In genomic region chr6:45625191-45625664, GRCh38 we compare ENCODE assay signal across 11 cellular contexts.
DNase-seq lines count a peak whose midpoint lies in the region; ATAC-seq and TF ChIP-seq lines count a peak whose summit lies in the region.
"Had no signal": no experiment of that assay in that cellular context is flagged by ENCODE, and none has a peak within 500 bp of the region (broad histone marks: within the 10 kb centered on the region; RNA-seq: fewer than 3 reads in every experiment).

No MANE protein-coding gene starts in this region.

- H3K4me3 ChIP-seq in epithelial cell of esophagus (ENCODE audit: low read length) (no peak overlapping the region), right cardiac atrium (ENCODE audit: low read length) (no peak overlapping the region)
- H3K4me3 ChIP-seq: right atrium auricular region had no signal

- H3K27ac ChIP-seq in right cardiac atrium (ENCODE audit: low read length), result no peak overlapping the region
- H3K27ac ChIP-seq: right atrium auricular region had no signal

- intact Hi-C loops in right cardiac atrium (cut with DNase I), result no loop called here

- DNase-seq in activated T-cell treated with anti-CD3 and anti-CD28 coated beads for 24 hours (ENCODE audit: low read depth) (peak; percentile 13), activated T-cell treated with anti-CD3 and anti-CD28 coated beads for 4 hours (no peak), epithelial cell of esophagus (ENCODE audit: low read depth) (peak; percentile 55), medulla oblongata (ENCODE audit: extremely low spot score) (no peak), right cardiac atrium (no peak)
- DNase-seq in stimulated activated CD8-positive, alpha-beta memory T cell treated with anti-CD3 and anti-CD28 coated beads, Interleukin-4, amount 100 ng/mL, for 48 hours, result peak; percentile 55
- DNase-seq: GDM1, glutamatergic neuron had no signal

- no peaks in the 10 kb centered on the region for H3K4me1 ChIP-seq in right cardiac atrium (ENCODE audit: control insufficient read depth, insufficient read depth, low read length)
- H3K4me1 ChIP-seq: right atrium auricular region had no signal

- no peaks in the 10 kb centered on the region for H3K9me3 ChIP-seq in right cardiac atrium (ENCODE audit: control insufficient read depth, low read length)
- H3K9me3 ChIP-seq: right atrium auricular region had no signal

- ATAC-seq in SK-N-SH treated with all-trans-retinoic acid at 6 μM for 48 hours (peak; percentile 18; the same call in 1 of the 3 replicates), GM21367 (IDR thresholded peaks at IDR 0.05; ENCODE audit: unreplicated experiment) (no peak), right cardiac atrium (no peak)

- H3K27me3 ChIP-seq in right cardiac atrium (ENCODE audit: control insufficient read depth, insufficient read depth), result no peaks in the 10 kb centered on the region
- H3K27me3 ChIP-seq: right atrium auricular region had no signal

- 85% methylated on average over 5 of the region's 5 CpGs for WGBS in right cardiac atrium

- TF ChIP-seq CTCF in epithelial cell of esophagus (IDR thresholded peaks at IDR 0.05; ENCODE audit: insufficient read depth, low read depth, low read length, missing control alignments), result no peak

TF ChIP-seq in SK-N-SH treated with all-trans-retinoic acid at 6 μM for 48 hours, 23 proteins besides CTCF, POLR2A, EP300 and RAD21:
- no peak for TF ChIP-seq ZFP3 (CRISPR knock-in tag; IDR thresholded peaks at IDR 0.05)
- TF ChIP-seq GLIS3 (CRISPR knock-in tag; IDR thresholded peaks at IDR 0.05), result no peak
- TF ChIP-seq ESRRG (CRISPR knock-in tag; IDR thresholded peaks at IDR 0.05), result no peak
- TF ChIP-seq TOX (CRISPR knock-in tag; IDR thresholded peaks at IDR 0.05; ENCODE audit: borderline replicate concordance), result no peak
- no peak for TF ChIP-seq TSHZ2 (CRISPR knock-in tag; IDR thresholded peaks at IDR 0.05)
- TF ChIP-seq TCF4 (CRISPR knock-in tag; IDR thresholded peaks at IDR 0.05; ENCODE audit: borderline replicate concordance), result no peak
- no peak for TF ChIP-seq RARB (CRISPR knock-in tag; IDR thresholded peaks at IDR 0.05)
- TF ChIP-seq PATZ1 (CRISPR knock-in tag; IDR thresholded peaks at IDR 0.05; ENCODE audit: borderline replicate concordance), result no peak
- no peak for TF ChIP-seq CSDC2 (CRISPR knock-in tag; IDR thresholded peaks at IDR 0.05)
- TF ChIP-seq ZNF70 (CRISPR knock-in tag; IDR thresholded peaks at IDR 0.05), result no peak
- no peak for TF ChIP-seq POU6F1 (CRISPR knock-in tag; IDR thresholded peaks at IDR 0.05; ENCODE audit: borderline replicate concordance, low read depth)
- no peak for TF ChIP-seq SNAI2 (CRISPR knock-in tag; IDR thresholded peaks at IDR 0.05)
- TF ChIP-seq ISL1 (CRISPR knock-in tag; IDR thresholded peaks at IDR 0.05), result no peak
- TF ChIP-seq CSRNP3 (CRISPR knock-in tag; IDR thresholded peaks at IDR 0.05), result no peak
- no peak for TF ChIP-seq PPARA (CRISPR knock-in tag; IDR thresholded peaks at IDR 0.05; ENCODE audit: borderline replicate concordance)
- TF ChIP-seq CREB5 (CRISPR knock-in tag; IDR thresholded peaks at IDR 0.05; ENCODE audit: low read depth), result no peak

Comparison
In these comparisons a context has a peak if more than half of its experiments do, and no peak if none do; other contexts are left out.
1. DNase-seq: peak in activated T-cell treated with anti-CD3 and anti-CD28 coated beads for 24 hours (single experiment), epithelial cell of esophagus (single experiment) and stimulated activated CD8-positive, alpha-beta memory T cell treated with anti-CD3 and anti-CD28 coated beads, Interleukin-4, amount 100 ng/mL, for 48 hours (single experiment); none in activated T-cell treated with anti-CD3 and anti-CD28 coated beads for 4 hours (single experiment), medulla oblongata (single experiment) and right cardiac atrium (0 of 3).